Comparison of ENCODE assay signal across 1 cellular context in genomic region chr4:15040916-15041463, GRCh38.
TF ChIP-seq lines count a peak whose summit lies in the region.

No MANE protein-coding gene starts in this region.

TF ChIP-seq in A549, 52 proteins besides CTCF, POLR2A, EP300 and RAD21 (continued from another document):
- TF ChIP-seq REST (IDR thresholded peaks at IDR 0.05): no peak
- no peak for TF ChIP-seq ZNF302 (CRISPR knock-in tag; IDR thresholded peaks at IDR 0.05)
- no peak for TF ChIP-seq MAZ (IDR thresholded peaks at IDR 0.05; ENCODE audit: borderline replicate concordance, low read depth, low read length)
